ENCODE assay signal across 9 cellular contexts in genomic region chr12:2739832-2740641, GRCh38. TPM values are rescaled to one million over a fixed set of nuclear protein-coding genes. Genes with fewer than 3 reads are reported as not detected.
DNase-seq lines count a peak whose midpoint lies in the region; ATAC-seq, FAIRE-seq and TF ChIP-seq lines count a peak whose summit lies in the region.
"Had no signal": no experiment of that assay in that cellular context is flagged by ENCODE, and none has a peak within 500 bp of the region (broad histone marks: within the 10 kb centered on the region; RNA-seq: fewer than 3 reads in every experiment).

No MANE protein-coding gene starts in this region.

- H3K9me3 ChIP-seq in GM23248 (ENCODE audit: low read depth): no peaks in the 10 kb centered on the region
- no peaks in the 10 kb centered on the region for H3K9me3 ChIP-seq in small intestine (ENCODE audit: control insufficient read depth, low read depth)

- in situ Hi-C loops in GM23248 (cut with MboI): no loop called here

- 33 to 41% methylated on average over 11 of the region's 11 CpGs for whole genome bisulfite sequencing in GM23248 (ENCODE audit: low coverage in 1 of 2, low lambda C conversion rate in 2 of 2, missing lambda C conversion rate in 2 of 2), 2 experiments
- 37 to 49% (median 40%) methylated on average over 11 of the region's 11 CpGs for WGBS in small intestine, 3 donors

- DNase-seq in GM23248 (peak; percentile 78), RPMI7951 (ENCODE audit: low read depth) (peak; percentile 39), foreskin fibroblast (peak; percentile 41 to 73), small intestine (peak; percentile 10), activated gamma-delta T cell (lab: John Stamatoyannopoulos, UW) (no peak)
- no peak for DNase-seq in stimulated activated naive CD8-positive, alpha-beta T cell treated with anti-CD3 and anti-CD28 coated beads, Interleukin-15, amount 100 ng/mL, for 72 hours

- H3K4me3 ChIP-seq in GM23248 (no peak overlapping the region), foreskin fibroblast (ENCODE audit: low read depth in 1 of 2, low read length in 2 of 2) (no peak overlapping the region), small intestine (ENCODE audit: low read depth in 1 of 2, low read length in 2 of 2) (no peak overlapping the region)
- H3K4me3 ChIP-seq: SK-N-MC had no signal

- H3K9me2 ChIP-seq in GM23248 (ENCODE audit: insufficient read depth): no peaks in the 10 kb centered on the region

- no peaks in the 10 kb centered on the region for H4K20me1 ChIP-seq in GM23248 (ENCODE audit: insufficient read depth)

- no peak for ATAC-seq in stimulated activated naive CD8-positive, alpha-beta T cell treated with anti-CD3 and anti-CD28 coated beads, Interleukin-15, amount 100 ng/mL, for 72 hours
- ATAC-seq in HG03342 (IDR thresholded peaks at IDR 0.05; ENCODE audit: unreplicated experiment) (no peak), HG03196 (IDR thresholded peaks at IDR 0.05; ENCODE audit: unreplicated experiment) (no peak)

- no peaks in the 10 kb centered on the region for H3F3A ChIP-seq in GM23248 (ENCODE audit: insufficient read depth)

- no peaks in the 10 kb centered on the region for H3K4me1 ChIP-seq in GM23248 (ENCODE audit: insufficient read depth)
- H3K4me1 ChIP-seq in small intestine (ENCODE audit: control insufficient read depth in 2 of 2, insufficient read depth in 1 of 2, low read depth in 1 of 2, low read length in 1 of 2): no peaks in the 10 kb centered on the region

- no peak overlapping the region for H2AFZ ChIP-seq in GM23248

- H3K27ac Mint-ChIP-seq in stimulated activated naive CD8-positive, alpha-beta T cell treated with anti-CD3 and anti-CD28 coated beads, Interleukin-15, amount 100 ng/mL, for 72 hours: no peak overlapping the region

- H3K27ac ChIP-seq in GM23248 (no peak overlapping the region), small intestine (ENCODE audit: low read depth in 1 of 2, low read length in 1 of 2) (no peak overlapping the region)
- H3K27ac ChIP-seq: SK-N-MC had no signal

- H3K9ac ChIP-seq in GM23248: no peak overlapping the region

- H3K4me2 ChIP-seq in GM23248 (ENCODE audit: unreplicated experiment): no peak overlapping the region

- H3K79me2 ChIP-seq in GM23248 (ENCODE audit: insufficient read depth): no peaks in the 10 kb centered on the region

- no peaks in the 10 kb centered on the region for H3K36me3 ChIP-seq in GM23248 (ENCODE audit: low read depth)
- no peaks in the 10 kb centered on the region for H3K36me3 ChIP-seq in small intestine (ENCODE audit: control insufficient read depth in 2 of 2, insufficient read depth in 2 of 2, low read length in 2 of 2)

- H3K27me3 ChIP-seq in GM23248 (replicated peaks; ENCODE audit: insufficient read depth) (peaks cover 55% of the 10 kb centered on the region), small intestine (ENCODE audit: control insufficient read depth in 2 of 2, insufficient read depth in 2 of 2, low read length in 2 of 2) (no peaks in the 10 kb centered on the region)

- TF ChIP-seq CTCF in foreskin fibroblast (IDR thresholded peaks at IDR 0.05; ENCODE audit: low read depth, low read length): peak; percentile 44

- peaks cover 18% of the 10 kb centered on the region for H3K27me3 Mint-ChIP-seq in stimulated activated naive CD8-positive, alpha-beta T cell treated with anti-CD3 and anti-CD28 coated beads, Interleukin-15, amount 100 ng/mL, for 72 hours

- FAIRE-seq in small intestine (lab: Jason Lieb, UNC): no peak

- no peaks in the 10 kb centered on the region for H3K9me3 Mint-ChIP-seq in stimulated activated naive CD8-positive, alpha-beta T cell treated with anti-CD3 and anti-CD28 coated beads, Interleukin-15, amount 100 ng/mL, for 72 hours

- H3K4me3 Mint-ChIP-seq in stimulated activated naive CD8-positive, alpha-beta T cell treated with anti-CD3 and anti-CD28 coated beads, Interleukin-15, amount 100 ng/mL, for 72 hours: no peak overlapping the region

- no peaks in the 10 kb centered on the region for H3K4me1 Mint-ChIP-seq in stimulated activated naive CD8-positive, alpha-beta T cell treated with anti-CD3 and anti-CD28 coated beads, Interleukin-15, amount 100 ng/mL, for 72 hours

RNA-seq across cellular contexts. Expression of gene FKBP4, which starts 54.7 kb away (rescaled TPM):
- total RNA-seq in GM23248 (2014; rRNA removed; shearing (Covaris generic)): 24.0 and 27.6 TPM in 2 replicates
- polyA plus RNA-seq in GM23248 (2016; fragmentation: Nextera tagmentation; extraction: Ambion mirVana) (27.4 and 29.2 TPM in 2 replicates), small intestine (10 to 100 TPM; 20.3 to 37.0 (median 31.8) TPM)
- total RNA-seq in RPMI7951 (2014; rRNA removed; shearing (Covaris generic)): 38.9 and 40.6 TPM in 2 replicates

Comparison
In these comparisons a context has a peak if more than half of its experiments do, and no peak if none do; other contexts are left out.
1. DNase-seq: peak in GM23248 (single experiment), RPMI7951 (single experiment), foreskin fibroblast (2 of 2) and small intestine (single experiment); none in activated gamma-delta T cell (single experiment) and stimulated activated naive CD8-positive, alpha-beta T cell treated with anti-CD3 and anti-CD28 coated beads, Interleukin-15, amount 100 ng/mL, for 72 hours (0 of 2).